ENCODE assay signal across 16 cellular contexts in the genomic region with DNA sequence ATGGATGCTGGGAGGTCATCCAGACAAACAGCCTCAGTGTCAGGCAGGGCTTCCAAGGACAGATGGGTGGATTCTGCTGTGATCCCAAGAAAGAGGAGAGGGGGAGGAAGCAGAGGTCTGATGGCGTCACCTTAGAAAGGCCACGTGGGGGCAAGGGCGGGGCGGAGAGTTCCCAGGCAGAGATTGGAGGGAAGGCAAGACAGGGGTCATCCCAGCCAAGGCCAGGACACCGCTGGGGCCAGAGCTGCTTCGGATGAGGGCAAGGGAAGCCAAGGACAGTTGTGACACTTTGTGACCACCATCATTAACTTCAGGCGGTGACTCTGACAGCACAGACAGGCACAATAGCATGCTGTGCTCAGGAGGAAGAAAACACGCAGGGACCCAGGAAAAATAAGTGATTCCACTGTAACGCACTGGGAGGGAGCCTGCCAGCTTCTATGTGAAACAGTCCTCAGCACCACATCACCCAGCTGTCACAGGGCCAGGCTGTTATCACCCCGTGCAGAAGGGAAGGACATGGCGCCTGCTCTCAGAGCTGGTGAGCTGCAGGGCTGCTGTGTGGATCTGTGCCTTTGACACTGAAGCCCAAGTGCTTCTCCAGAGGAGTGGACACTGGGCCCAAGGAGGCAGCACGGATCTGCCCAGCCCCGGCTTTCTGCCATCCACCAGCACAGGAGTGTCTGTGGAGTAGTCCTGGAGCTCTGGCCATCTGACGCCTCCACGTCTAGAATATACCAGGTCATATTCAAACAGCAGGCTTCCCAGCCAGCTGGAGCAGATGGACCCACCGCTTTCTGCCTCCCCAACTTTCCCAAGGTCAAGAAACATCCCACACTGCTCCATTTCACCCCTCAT.
DNase-seq lines count a peak whose midpoint lies in the region; ATAC-seq and TF ChIP-seq lines count a peak whose summit lies in the region.
"Had no signal": no experiment of that assay in that cellular context is flagged by ENCODE, and none has a peak within 500 bp of the region (broad histone marks: within the 10 kb centered on the region; RNA-seq: fewer than 3 reads in every experiment).

No MANE protein-coding gene starts in this region.

- no peak overlapping the region for H3K4me3 ChIP-seq in aorta (ENCODE audit: low read length in 2 of 2)
- H3K4me3 ChIP-seq: cardiac muscle cell had no signal

- H3K9me3 Mint-ChIP-seq in activated T-cell treated with anti-CD3 and anti-CD28 coated beads, Interleukin-2, amount 50 U/mL, for 24 hours, result no peaks in the 10 kb centered on the region
- peaks cover 2% of the 10 kb centered on the region for H3K9me3 Mint-ChIP-seq in neural crest cell
- H3K9me3 Mint-ChIP-seq: activated naive CD4-positive, alpha-beta T cell treated with anti-CD3 and anti-CD28 coated beads, Interleukin-2, amount 50 U/mL, for 24 hours; nephron; stimulated activated naive CD8-positive, alpha-beta T cell treated with anti-CD3 and anti-CD28 coated beads, Interleukin-15, amount 100 ng/mL, for 72 hours had no signal

- H3K27me3 ChIP-seq in aorta (ENCODE audit: control insufficient read depth in 1 of 2, insufficient read depth in 2 of 2, low read length in 1 of 2), result no peaks in the 10 kb centered on the region
- H3K27me3 ChIP-seq: cardiac muscle cell had no signal

- no peak overlapping the region for H3K27ac Mint-ChIP-seq in activated T-cell treated with anti-CD3 and anti-CD28 coated beads, Interleukin-2, amount 50 U/mL, for 24 hours
- peak overlapping the region; percentile 50 for H3K27ac Mint-ChIP-seq in neural crest cell (ENCODE audit: unreplicated experiment)
- H3K27ac Mint-ChIP-seq: activated naive CD4-positive, alpha-beta T cell treated with anti-CD3 and anti-CD28 coated beads, Interleukin-2, amount 50 U/mL, for 24 hours; nephron; stimulated activated naive CD8-positive, alpha-beta T cell treated with anti-CD3 and anti-CD28 coated beads, Interleukin-15, amount 100 ng/mL, for 72 hours had no signal

- DNase-seq in activated T-cell treated with anti-CD3 and anti-CD28 coated beads, Interleukin-2, amount 50 U/mL, for 24 hours, result peak; percentile 14
- DNase-seq in activated T-cell treated with anti-CD3 and anti-CD28 coated beads for 4 hours, result no peak
- DNase-seq in globus pallidus (ENCODE audit: low spot score), result peak; percentile 30
- DNase-seq in neural crest cell (ENCODE audit: low read depth, low spot score), result no peak
- DNase-seq in aorta, result peak in 1 of 2 donors; percentile 84
- DNase-seq in GM19240 (ENCODE audit: insufficient read length, low spot score), result no peak
- no peak for DNase-seq in KBM-7
- DNase-seq: ACHN; left colon; NCI-H2029; SHP77; stimulated activated naive CD8-positive, alpha-beta T cell treated with anti-CD3 and anti-CD28 coated beads, Interleukin-15, amount 100 ng/mL, for 72 hours had no signal

- no peaks in the 10 kb centered on the region for H3K36me3 Mint-ChIP-seq in activated T-cell treated with anti-CD3 and anti-CD28 coated beads, Interleukin-2, amount 50 U/mL, for 24 hours (ENCODE audit: low read depth)
- no peaks in the 10 kb centered on the region for H3K36me3 Mint-ChIP-seq in neural crest cell (ENCODE audit: low read depth)
- H3K36me3 Mint-ChIP-seq: activated naive CD4-positive, alpha-beta T cell treated with anti-CD3 and anti-CD28 coated beads, Interleukin-2, amount 50 U/mL, for 24 hours had no signal

- H3K4me1 Mint-ChIP-seq in activated T-cell treated with anti-CD3 and anti-CD28 coated beads, Interleukin-2, amount 50 U/mL, for 24 hours (ENCODE audit: low read depth), result no peaks in the 10 kb centered on the region
- H3K4me1 Mint-ChIP-seq in neural crest cell, result peaks cover 32% of the 10 kb centered on the region
- H3K4me1 Mint-ChIP-seq: activated naive CD4-positive, alpha-beta T cell treated with anti-CD3 and anti-CD28 coated beads, Interleukin-2, amount 50 U/mL, for 24 hours; stimulated activated naive CD8-positive, alpha-beta T cell treated with anti-CD3 and anti-CD28 coated beads, Interleukin-15, amount 100 ng/mL, for 72 hours had no signal

- H3K27me3 Mint-ChIP-seq in activated T-cell treated with anti-CD3 and anti-CD28 coated beads, Interleukin-2, amount 50 U/mL, for 24 hours, result peaks cover 15% of the 10 kb centered on the region
- H3K27me3 Mint-ChIP-seq in neural crest cell (ENCODE audit: low read depth), result no peaks in the 10 kb centered on the region

- no peak for TF ChIP-seq CTCF in neural crest cell (conservative IDR thresholded peaks at IDR 0.05)

- in situ Hi-C loops in KBM-7 (cut with MboI; ENCODE audit: low pct_unique_long_range_greater_than_20kb, low sequenced_read_pairs), result no loop called here

- H3K27ac ChIP-seq in aorta (ENCODE audit: low read depth in 1 of 2, low read length in 2 of 2), result no peak overlapping the region
- H3K27ac ChIP-seq: cardiac muscle cell had no signal

- no peak overlapping the region for H3K4me3 Mint-ChIP-seq in activated T-cell treated with anti-CD3 and anti-CD28 coated beads, Interleukin-2, amount 50 U/mL, for 24 hours
- H3K4me3 Mint-ChIP-seq in neural crest cell, result no peak overlapping the region
- H3K4me3 Mint-ChIP-seq: activated naive CD4-positive, alpha-beta T cell treated with anti-CD3 and anti-CD28 coated beads, Interleukin-2, amount 50 U/mL, for 24 hours; nephron; stimulated activated naive CD8-positive, alpha-beta T cell treated with anti-CD3 and anti-CD28 coated beads, Interleukin-15, amount 100 ng/mL, for 72 hours had no signal

- no peaks in the 10 kb centered on the region for H3K36me3 ChIP-seq in aorta (ENCODE audit: control insufficient read depth in 1 of 2, insufficient read depth in 2 of 2, low read length in 1 of 2)
- H3K36me3 ChIP-seq: cardiac muscle cell had no signal

- ATAC-seq in aorta (ENCODE audit: low FRiP score), result peak; percentile 36
- no peak for ATAC-seq in SK-N-SH treated with all-trans-retinoic acid at 6 μM for 48 hours
- ATAC-seq: left colon; stimulated activated naive CD8-positive, alpha-beta T cell treated with anti-CD3 and anti-CD28 coated beads, Interleukin-15, amount 100 ng/mL, for 72 hours had no signal

- no peaks in the 10 kb centered on the region for H3K4me1 ChIP-seq in aorta (ENCODE audit: control insufficient read depth in 1 of 2, insufficient read depth in 2 of 2, low read length in 2 of 2)

- WGBS in aorta, 2 donors, result 42 to 50% methylated on average over 16 of the region's 16 CpGs

- intact Hi-C loops in aorta (cut with DNase I), result no loop called here

- no peaks in the 10 kb centered on the region for H3K9me3 ChIP-seq in aorta (ENCODE audit: control insufficient read depth, low read length)

TF ChIP-seq in SK-N-SH treated with all-trans-retinoic acid at 6 μM for 48 hours, 23 proteins besides CTCF, POLR2A, EP300 and RAD21:
- TF ChIP-seq PATZ1 (CRISPR knock-in tag; IDR thresholded peaks at IDR 0.05; ENCODE audit: borderline replicate concordance) (no peak), BACH2 (CRISPR knock-in tag; IDR thresholded peaks at IDR 0.05; ENCODE audit: borderline replicate concordance) (no peak), OSR1 (CRISPR knock-in tag; IDR thresholded peaks at IDR 0.05) (no peak), POU6F1 (CRISPR knock-in tag; IDR thresholded peaks at IDR 0.05; ENCODE audit: borderline replicate concordance, low read depth) (no peak), CREB5 (CRISPR knock-in tag; IDR thresholded peaks at IDR 0.05; ENCODE audit: low read depth) (no peak), ARNTL (CRISPR knock-in tag; IDR thresholded peaks at IDR 0.05; ENCODE audit: borderline replicate concordance, low read depth) (no peak), PPARA (CRISPR knock-in tag; IDR thresholded peaks at IDR 0.05; ENCODE audit: borderline replicate concordance) (no peak), SNAI2 (CRISPR knock-in tag; IDR thresholded peaks at IDR 0.05) (no peak), TOX (CRISPR knock-in tag; IDR thresholded peaks at IDR 0.05; ENCODE audit: borderline replicate concordance) (no peak), ISL1 (CRISPR knock-in tag; IDR thresholded peaks at IDR 0.05) (no peak), ZFP3 (CRISPR knock-in tag; IDR thresholded peaks at IDR 0.05) (no peak), RARB (CRISPR knock-in tag; IDR thresholded peaks at IDR 0.05) (no peak)

Comparison
In these comparisons a context has a peak if more than half of its experiments do, and no peak if none do; other contexts are left out.
1. DNase-seq: peak in activated T-cell treated with anti-CD3 and anti-CD28 coated beads, Interleukin-2, amount 50 U/mL, for 24 hours (single experiment) and globus pallidus (single experiment); none in activated T-cell treated with anti-CD3 and anti-CD28 coated beads for 4 hours (single experiment), neural crest cell (single experiment), GM19240 (single experiment) and KBM-7 (single experiment).